Comparison of ENCODE assay signal across 13 cellular contexts in the genomic region with DNA sequence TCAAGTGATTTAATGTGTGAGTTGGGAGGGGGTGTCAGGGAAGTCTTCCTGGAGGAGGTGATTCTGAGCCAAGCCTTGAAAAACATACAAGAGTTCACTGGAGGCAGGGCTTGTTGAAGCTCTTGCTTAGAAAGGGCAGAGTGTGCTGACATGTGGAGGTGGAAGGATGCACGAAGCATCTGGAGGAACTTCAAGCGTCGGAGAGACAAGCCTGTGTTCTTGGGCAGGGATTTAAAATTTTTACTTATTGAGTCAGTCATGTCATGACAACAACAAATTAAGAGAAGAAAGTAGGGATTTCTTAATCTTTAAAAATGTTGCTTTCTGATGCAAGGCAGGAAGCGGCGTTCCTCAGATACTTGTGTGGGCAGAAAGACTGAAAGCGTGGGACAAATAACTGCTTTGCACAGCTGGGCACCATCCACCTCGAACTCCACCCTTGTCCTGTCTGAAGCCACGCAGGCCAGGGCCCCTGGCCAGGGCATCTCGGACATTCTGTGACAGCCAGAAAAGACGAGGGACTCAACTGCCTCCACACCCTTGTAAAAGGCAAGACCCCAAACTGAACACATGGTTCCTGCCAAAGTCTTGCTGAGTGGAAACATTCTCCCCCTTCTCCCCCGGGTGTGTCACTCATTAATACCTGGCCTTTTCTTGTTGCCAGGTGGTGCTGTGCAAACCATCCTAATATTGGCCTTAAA. TPM values are rescaled to one million over a fixed set of nuclear protein-coding genes. Genes with fewer than 3 reads are reported as not detected.
DNase-seq lines count a peak whose midpoint lies in the region; ATAC-seq and TF ChIP-seq lines count a peak whose summit lies in the region.
"Had no signal": no experiment of that assay in that cellular context is flagged by ENCODE, and none has a peak within 500 bp of the region (broad histone marks: within the 10 kb centered on the region; RNA-seq: fewer than 3 reads in every experiment).

No MANE protein-coding gene starts in this region.

- no peaks in the 10 kb centered on the region for H3K9me3 ChIP-seq in aorta (ENCODE audit: control insufficient read depth, low read length)

- no peaks in the 10 kb centered on the region for H3K27me3 ChIP-seq in aorta (ENCODE audit: control insufficient read depth in 1 of 2, insufficient read depth in 2 of 2, low read length in 1 of 2)

- H3K4me1 ChIP-seq in aorta (ENCODE audit: control insufficient read depth in 1 of 2, insufficient read depth in 2 of 2, low read length in 2 of 2), result no peaks in the 10 kb centered on the region

- H3K4me3 ChIP-seq in aorta (ENCODE audit: low read length in 2 of 2), result no peak overlapping the region

- intact Hi-C loops in aorta (cut with DNase I), result no loop called here

- H3K36me3 ChIP-seq in aorta (ENCODE audit: control insufficient read depth in 1 of 2, insufficient read depth in 2 of 2, low read length in 1 of 2), result no peaks in the 10 kb centered on the region

- ATAC-seq in omental fat pad (ENCODE audit: low FRiP score) (peak; percentile 81), aorta (ENCODE audit: low FRiP score) (peak; percentile 58), HG03039 (IDR thresholded peaks at IDR 0.05; ENCODE audit: unreplicated experiment) (no peak), GM21381 (IDR thresholded peaks at IDR 0.05; ENCODE audit: unreplicated experiment) (no peak)
- ATAC-seq: T-helper 17 cell had no signal

- no peak for TF ChIP-seq CTCF in omental fat pad (IDR thresholded peaks at IDR 0.05)

- 43 to 50% methylated on average over 11 of the region's 11 CpGs for WGBS in aorta, 2 donors

- no peak overlapping the region for H3K27ac ChIP-seq in aorta (ENCODE audit: low read depth in 1 of 2, low read length in 2 of 2)
- H3K27ac ChIP-seq: 22Rv1 had no signal

- DNase-seq in NOMO-1 (lab: John Stamatoyannopoulos, UW; ENCODE audit: unreplicated experiment in 2 of 2), result peak; percentile 10 to 11
- no peak for DNase-seq in NOMO-1 treated with DMSO at 0.1 percent for 48 hours (lab: John Stamatoyannopoulos, UW; ENCODE audit: unreplicated experiment)
- peak; percentile 97 for DNase-seq in fibroblast of gingiva (ENCODE audit: low read depth)
- no peak for DNase-seq in omental fat pad (ENCODE audit: low spot score)
- DNase-seq in aorta, result no peak
- DNase-seq in NOMO-1 treated with dmso at 0.1 percent for 144 hours (lab: John Stamatoyannopoulos, UW; ENCODE audit: unreplicated experiment), result no peak
- DNase-seq: stimulated activated naive CD4-positive, alpha-beta T cell treated with Interleukin-2 at 50 U/mL for 16 hours; T-helper 17 cell had no signal

RNA-seq across cellular contexts. Expression of a gene that starts 6.9 kb away (rescaled TPM):
- total RNA-seq in omental fat pad, result 10 to 100 TPM; 22.7 to 45.8 (median 34.4) TPM
- total RNA-seq in aorta, result 10 to 100 TPM in 1 of 2 donors, 1 to 10 TPM in 1; 9.1 to 19.5 TPM
- polyA plus RNA-seq in aorta, result 1 to 10 TPM; 5.3 to 6.5 TPM
- total RNA-seq: NCI-H460 had no signal
- polyA plus RNA-seq: keratinocyte had no signal

RNA-seq across cellular contexts. Expression of a gene that starts 55.7 kb away (rescaled TPM):
- total RNA-seq in omental fat pad, result 1 to 10 TPM in 1 of 4 donors, under 1 TPM in 1, not detected in 2; 0.48 to 1.1 TPM
- total RNA-seq in aorta, result under 1 TPM; 0.45 to 0.84 TPM
- not detected for polyA plus RNA-seq in aorta
- total RNA-seq: NCI-H460 had no signal
- polyA plus RNA-seq: keratinocyte had no signal

Comparison
In these comparisons a context has a peak if more than half of its experiments do, and no peak if none do; other contexts are left out.
1. DNase-seq: peak in NOMO-1 (2 of 2) and fibroblast of gingiva (single experiment); none in NOMO-1 treated with DMSO at 0.1 percent for 48 hours (single experiment), omental fat pad (single experiment), aorta (0 of 2) and NOMO-1 treated with dmso at 0.1 percent for 144 hours (single experiment).
2. ATAC-seq: peak in omental fat pad (single experiment) and aorta (single experiment); none in HG03039 (single experiment) and GM21381 (single experiment).